In genomic region chr2:216299130-216299529, GRCh38 we compare ENCODE assay signal across 16 cellular contexts.
"Had no signal": no experiment of that assay in that cellular context is flagged by ENCODE, and none has a peak within 500 bp of the region (broad histone marks: within the 10 kb centered on the region; RNA-seq: fewer than 3 reads in every experiment).

No MANE protein-coding gene starts in this region.

- H3K36me3 Mint-ChIP-seq: activated CD4-positive, alpha-beta memory T cell treated with anti-CD3 and anti-CD28 coated beads for 36 hours; activated naive CD8-positive, alpha-beta T cell; type B pancreatic cell had no signal

- H3K27me3 Mint-ChIP-seq: activated CD4-positive, alpha-beta memory T cell treated with anti-CD3 and anti-CD28 coated beads for 36 hours; activated naive CD8-positive, alpha-beta T cell had no signal

- DNase-seq: activated B cell treated with CpG ODN at 0.5 μM for 24 hours; activated CD4-positive, alpha-beta memory T cell treated with anti-CD3 and anti-CD28 coated beads for 36 hours; activated CD4-positive, alpha-beta T cell treated with anti-CD3 and anti-CD28 coated beads for 4 hours; dorsolateral prefrontal cortex; foreskin melanocyte; kidney; occipital lobe; stimulated activated CD4-positive, alpha-beta T cell treated with anti-CD3 and anti-CD28 coated beads, Interleukin-15, amount 100 ng/mL, for 24 hours; stimulated activated CD4-positive, alpha-beta T cell treated with anti-CD3 and anti-CD28 coated beads, Interleukin-2, amount 100 ng/mL, for 48 hours; testis had no signal

- ATAC-seq: left lobe of liver had no signal

- H3K4me1 Mint-ChIP-seq: activated B cell treated with CpG ODN at 0.5 μM for 24 hours had no signal

- H3K4me3 ChIP-seq: dorsolateral prefrontal cortex, lung, skin epidermis, testis had no signal

- H3K4me1 ChIP-seq: testis had no signal

- H3K27ac Mint-ChIP-seq: activated B cell treated with CpG ODN at 0.5 μM for 24 hours; activated CD4-positive, alpha-beta memory T cell treated with anti-CD3 and anti-CD28 coated beads for 36 hours; activated naive CD8-positive, alpha-beta T cell; type B pancreatic cell had no signal

- H3K9me3 ChIP-seq: testis had no signal

- H3K9me3 Mint-ChIP-seq: activated B cell treated with CpG ODN at 0.5 μM for 24 hours; activated CD4-positive, alpha-beta memory T cell treated with anti-CD3 and anti-CD28 coated beads for 36 hours; type B pancreatic cell had no signal

- H3K4me3 Mint-ChIP-seq: activated B cell treated with CpG ODN at 0.5 μM for 24 hours; activated CD4-positive, alpha-beta memory T cell treated with anti-CD3 and anti-CD28 coated beads for 36 hours; activated naive CD8-positive, alpha-beta T cell; type B pancreatic cell had no signal

- H3K27me3 ChIP-seq: dorsolateral prefrontal cortex, testis had no signal

- H3K27ac ChIP-seq: dorsolateral prefrontal cortex, epithelial cell of prostate, skin epidermis, testis had no signal
